27 cellular contexts compared by ENCODE assay signal in genomic region chr15:80382285-80382684, GRCh38.
"Had no signal": no experiment of that assay in that cellular context is flagged by ENCODE, and none has a peak within 500 bp of the region (broad histone marks: within the 10 kb centered on the region; RNA-seq: fewer than 3 reads in every experiment).

No MANE protein-coding gene starts in this region.

- H3K9me3 ChIP-seq: stomach, suprapubic skin, testis, thoracic aorta, thyroid gland, tibial artery, tibial nerve, transverse colon, upper lobe of left lung, upper lobe of right lung, uterus, vagina had no signal

- H3K4me3 ChIP-seq: stomach, suprapubic skin, testis, thoracic aorta, thyroid gland, tibial artery, tibial nerve, transverse colon, upper lobe of left lung, upper lobe of right lung, uterus, vagina had no signal

- DNase-seq: stimulated activated CD4-positive, alpha-beta T cell treated with anti-CD3 and anti-CD28 coated beads, Interleukin-2, amount 100 ng/mL, for 48 hours; stimulated activated CD4-positive, alpha-beta T cell treated with anti-CD3 and anti-CD28 coated beads, Interleukin-4, amount 100 ng/mL, for 1 hour; stimulated activated CD4-positive, alpha-beta T cell treated with anti-CD3 and anti-CD28 coated beads, Interleukin-4, amount 100 ng/mL, for 24 hours; stimulated activated CD4-positive, alpha-beta T cell treated with anti-CD3 and anti-CD28 coated beads, Interleukin-4, amount 100 ng/mL, for 4 hours; stimulated activated CD8-positive, alpha-beta memory T cell treated with anti-CD3 and anti-CD28 coated beads, Interleukin-4, amount 100 ng/mL, for 48 hours; stimulated activated naive B cell treated with anti-CD40 and anti-IgM and Interleukin-4, amounts not matched to agents 10 μg/mL and 1 μg/mL and 100 μg/mL, for 72 hours; stimulated activated naive CD4-positive, alpha-beta T cell; stimulated activated naive CD4-positive, alpha-beta T cell treated with Interleukin-2 at 50 U/mL for 16 hours; stimulated activated naive CD8-positive, alpha-beta T cell treated with anti-CD3 and anti-CD28 coated beads, Interleukin-15, amount 100 ng/mL, for 72 hours; stimulated activated naive CD8-positive, alpha-beta T cell treated with anti-CD3 and anti-CD28 coated beads, Interleukin-15, Interleukin-2, amounts not matched to agents 100 U/mL and 50 U/mL, for 24 hours; stomach; substantia nigra; testis; thyroid gland; tibial artery; transverse colon; trophoblast cell; upper lobe of left lung; upper lobe of right lung; uterus had no signal

- H3K27ac ChIP-seq: stomach, suprapubic skin, testis, thoracic aorta, thyroid gland, tibial artery, tibial nerve, transverse colon, upper lobe of left lung, upper lobe of right lung, uterus, vagina had no signal

- ATAC-seq: stimulated activated effector memory CD8-positive, alpha-beta T cell treated with anti-CD3 and anti-CD28 coated beads, Interleukin-12 subunit alpha, Interleukin-12 subunit beta, amount 100 ng/mL, for 72 hours; stimulated activated memory B cell treated with anti-CD40 and anti-IgM and Interleukin-4, amounts not matched to agents 10 μg/mL and 1 μg/mL and 100 μg/mL, for 72 hours; stimulated activated naive B cell treated with anti-CD40 and anti-IgM and Interleukin-4, amounts not matched to agents 10 μg/mL and 1 μg/mL and 100 μg/mL, for 72 hours; stimulated activated naive CD8-positive, alpha-beta T cell treated with anti-CD3 and anti-CD28 coated beads, Interleukin-15, amount 100 ng/mL, for 72 hours; stimulated activated naive CD8-positive, alpha-beta T cell treated with anti-CD3 and anti-CD28 coated beads, Interleukin-15, Interleukin-2, amounts not matched to agents 100 U/mL and 50 U/mL, for 24 hours; upper lobe of right lung had no signal

- H3K27me3 ChIP-seq: stomach, testis, thyroid gland, tibial artery, tibial nerve, transverse colon, upper lobe of left lung, upper lobe of right lung, uterus, vagina had no signal

- FAIRE-seq: urothelium cell line had no signal

- H3K4me1 ChIP-seq: stomach, suprapubic skin, testis, thyroid gland, tibial artery, tibial nerve, transverse colon, upper lobe of left lung, upper lobe of right lung, uterus, vagina had no signal

- H3K36me3 ChIP-seq: stomach, suprapubic skin, thoracic aorta, thyroid gland, tibial artery, tibial nerve, transverse colon, upper lobe of left lung, upper lobe of right lung, uterus, vagina had no signal
